Comparison of ENCODE assay signal across 8 cellular contexts in the genomic region with DNA sequence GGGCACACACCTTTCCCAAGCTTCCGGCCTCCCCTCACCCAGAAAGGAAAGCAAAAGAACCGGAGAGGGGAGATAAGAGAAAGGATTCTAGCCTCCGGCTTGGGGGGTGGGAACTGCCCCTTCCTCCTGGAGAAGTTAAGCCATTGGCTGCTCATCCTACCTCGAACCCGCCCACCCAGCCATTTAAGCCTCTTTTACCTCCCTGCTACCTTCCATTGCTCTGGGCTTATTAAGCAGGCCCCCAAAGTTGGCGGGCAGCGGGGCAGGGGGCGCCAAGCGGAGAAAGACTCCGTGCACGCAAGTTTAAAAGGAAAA. TPM values are rescaled to one million over a fixed set of nuclear protein-coding genes. Genes with fewer than 3 reads are reported as not detected.
DNase-seq lines count a peak whose midpoint lies in the region; ATAC-seq and TF ChIP-seq lines count a peak whose summit lies in the region.

No MANE protein-coding gene starts in this region.

- peak overlapping the region; percentile 97 for H2BK5ac ChIP-seq in mesenchymal stem cell (ENCODE audit: low read depth, low read length, poor library complexity, severe bottlenecking)

- peak overlapping the region; percentile 57 to 84 for H3K14ac ChIP-seq in mesenchymal stem cell (ENCODE audit: low read length in 2 of 2)

- H3K36me3 ChIP-seq in mesenchymal stem cell (ENCODE audit: control insufficient read depth in 1 of 2, insufficient read depth in 2 of 2, low read depth in 1 of 2, low read length in 2 of 2) = no peaks in the 10 kb centered on the region

- peak overlapping the region; percentile 90 for H3K9ac ChIP-seq in mesenchymal stem cell (ENCODE audit: low read length)

- H3K4me3 Mint-ChIP-seq in activated CD4-positive, alpha-beta T cell treated with anti-CD3 and anti-CD28 coated beads, Interleukin-2, amount 10 ng/mL, durations not matched to agents 7 days and 5 days = peak overlapping the region; percentile 95
- H3K4me3 Mint-ChIP-seq in endothelial cell (ENCODE audit: unreplicated experiment) = peak overlapping the region; percentile 98
- H3K4me3 Mint-ChIP-seq in stimulated activated effector memory CD8-positive, alpha-beta T cell treated with anti-CD3 and anti-CD28 coated beads, Interleukin-12 subunit alpha, Interleukin-12 subunit beta, amount 100 ng/mL, for 72 hours = peak overlapping the region; percentile 84

- H2BK15ac ChIP-seq in mesenchymal stem cell (ENCODE audit: low read depth, poor library complexity, severe bottlenecking) = peak overlapping the region; percentile 98

- H3K27me3 Mint-ChIP-seq in activated CD4-positive, alpha-beta T cell treated with anti-CD3 and anti-CD28 coated beads, Interleukin-2, amount 10 ng/mL, durations not matched to agents 7 days and 5 days = peaks cover 53% of the 10 kb centered on the region
- H3K27me3 Mint-ChIP-seq in endothelial cell (ENCODE audit: unreplicated experiment) = peaks cover 14% of the 10 kb centered on the region

- no peak overlapping the region for H3K23ac ChIP-seq in mesenchymal stem cell (ENCODE audit: low read length in 2 of 2)

- H3K9me3 Mint-ChIP-seq in activated CD4-positive, alpha-beta T cell treated with anti-CD3 and anti-CD28 coated beads, Interleukin-2, amount 10 ng/mL, durations not matched to agents 7 days and 5 days = no peaks in the 10 kb centered on the region
- peaks cover 4% of the 10 kb centered on the region for H3K9me3 Mint-ChIP-seq in endothelial cell (ENCODE audit: unreplicated experiment)
- no peaks in the 10 kb centered on the region for H3K9me3 Mint-ChIP-seq in stimulated activated effector memory CD8-positive, alpha-beta T cell treated with anti-CD3 and anti-CD28 coated beads, Interleukin-12 subunit alpha, Interleukin-12 subunit beta, amount 100 ng/mL, for 72 hours

- H4K91ac ChIP-seq in mesenchymal stem cell (ENCODE audit: low read length) = peak overlapping the region; percentile 52

- no peaks in the 10 kb centered on the region for H3K36me3 Mint-ChIP-seq in activated CD4-positive, alpha-beta T cell treated with anti-CD3 and anti-CD28 coated beads, Interleukin-2, amount 10 ng/mL, durations not matched to agents 7 days and 5 days (ENCODE audit: low read depth)
- H3K36me3 Mint-ChIP-seq in endothelial cell (ENCODE audit: low read depth, unreplicated experiment) = peaks cover 4% of the 10 kb centered on the region
- peaks cover 7% of the 10 kb centered on the region for H3K36me3 Mint-ChIP-seq in stimulated activated effector memory CD8-positive, alpha-beta T cell treated with anti-CD3 and anti-CD28 coated beads, Interleukin-12 subunit alpha, Interleukin-12 subunit beta, amount 100 ng/mL, for 72 hours

- no peak for TF ChIP-seq CTCF in HL-60 (IDR thresholded peaks at IDR 0.05; ENCODE audit: insufficient read depth, low read length)
- TF ChIP-seq CTCF in endothelial cell (IDR thresholded peaks at IDR 0.05; ENCODE audit: unreplicated experiment) = no peak

- 0% methylated on average over 3 of the region's 11 CpGs for WGBS in mesenchymal stem cell

- H2BK12ac ChIP-seq in mesenchymal stem cell (ENCODE audit: low read length in 2 of 2) = peak overlapping the region in 1 of 2 experiments; percentile 58

- ATAC-seq in stimulated activated effector memory CD8-positive, alpha-beta T cell treated with anti-CD3 and anti-CD28 coated beads, Interleukin-12 subunit alpha, Interleukin-12 subunit beta, amount 100 ng/mL, for 72 hours = peak; percentile 31
- no peak for ATAC-seq in GM19328 (IDR thresholded peaks at IDR 0.05; ENCODE audit: unreplicated experiment)

- H2BK120ac ChIP-seq in mesenchymal stem cell (ENCODE audit: low read depth, low read length) = peak overlapping the region; percentile 99

- CTCF ChIA-PET in activated CD4-positive, alpha-beta T cell treated with anti-CD3 and anti-CD28 coated beads, Interleukin-2, amount 10 ng/mL, durations not matched to agents 7 days and 5 days (lab: Charles Lee) = interaction anchor here (1.5 to 1.9 kb wide), 3 partner anchors 9 to 82 kb away, joined by 3 to 5 read pairs (median 4); no protein-coding TSS in a partner anchor

- H2AFZ ChIP-seq in mesenchymal stem cell (ENCODE audit: low read depth, low read length) = no peak overlapping the region

- POLR2A ChIA-PET in activated CD4-positive, alpha-beta T cell treated with anti-CD3 and anti-CD28 coated beads, Interleukin-2, amount 10 ng/mL, durations not matched to agents 7 days and 5 days (lab: Charles Lee) = no interaction called here

- H4K8ac ChIP-seq in mesenchymal stem cell (ENCODE audit: low read length) = peak overlapping the region; percentile 95

- H3K27me3 ChIP-seq in HL-60 (ENCODE audit: insufficient read depth, poor library complexity, severe bottlenecking) (no peaks in the 10 kb centered on the region), mesenchymal stem cell (ENCODE audit: control insufficient read depth in 1 of 2, insufficient read depth in 1 of 2, low read length in 2 of 2) (no peaks in the 10 kb centered on the region)

- H3K27ac ChIP-seq in HL-60 (replicated peaks) = peak overlapping the region; percentile 96
- peak overlapping the region; percentile 91 for H3K27ac ChIP-seq in mesenchymal stem cell (ENCODE audit: low read length, poor library complexity, severe bottlenecking)

- peaks cover 6% of the 10 kb centered on the region for H3K4me1 ChIP-seq in mesenchymal stem cell (ENCODE audit: control insufficient read depth, insufficient read depth, low read depth, low read length)

- no peak overlapping the region for H2AK5ac ChIP-seq in mesenchymal stem cell (ENCODE audit: low read length, severe bottlenecking)

- peak overlapping the region; percentile 73 to 98 for H3K4ac ChIP-seq in mesenchymal stem cell (ENCODE audit: low read depth in 1 of 2, low read length in 2 of 2)

- H3K4me1 Mint-ChIP-seq in activated CD4-positive, alpha-beta T cell treated with anti-CD3 and anti-CD28 coated beads, Interleukin-2, amount 10 ng/mL, durations not matched to agents 7 days and 5 days = peaks cover 58% of the 10 kb centered on the region
- H3K4me1 Mint-ChIP-seq in endothelial cell (ENCODE audit: unreplicated experiment) = peaks cover 31% of the 10 kb centered on the region
- H3K4me1 Mint-ChIP-seq in stimulated activated effector memory CD8-positive, alpha-beta T cell treated with anti-CD3 and anti-CD28 coated beads, Interleukin-12 subunit alpha, Interleukin-12 subunit beta, amount 100 ng/mL, for 72 hours = peaks cover 39% of the 10 kb centered on the region

- peak overlapping the region; percentile 97 for H3K4me2 ChIP-seq in mesenchymal stem cell (ENCODE audit: low read length, poor library complexity, severe bottlenecking)

- DNase-seq in AML-193 (lab: John Stamatoyannopoulos, UW) (peak; percentile 83 to 86), HL-60 (ENCODE audit: low read depth in 1 of 2, low spot score in 1 of 2) (peak; percentile 52 to 92), NCI-H526 treated with DMSO at 0.1 percent for 48 hours (lab: John Stamatoyannopoulos, UW) (peak; percentile 92), endothelial cell (ENCODE audit: low spot score) (no peak), mesenchymal stem cell (peak; percentile 93)
- peak; percentile 75 for DNase-seq in activated CD4-positive, alpha-beta T cell treated with anti-CD3 and anti-CD28 coated beads, Interleukin-2, amount 10 ng/mL, durations not matched to agents 7 days and 5 days
- no peak for DNase-seq in stimulated activated effector memory CD8-positive, alpha-beta T cell treated with anti-CD3 and anti-CD28 coated beads, Interleukin-12 subunit alpha, Interleukin-12 subunit beta, amount 100 ng/mL, for 72 hours (ENCODE audit: low spot score in 2 of 2)

- peak overlapping the region; percentile 82 to 96 for H3K18ac ChIP-seq in mesenchymal stem cell (ENCODE audit: low read depth in 1 of 2, low read length in 2 of 2)

- no peaks in the 10 kb centered on the region for H3K9me3 ChIP-seq in mesenchymal stem cell (ENCODE audit: control insufficient read depth, low read length)

- H3K4me3 ChIP-seq in HL-60 (replicated peaks; ENCODE audit: insufficient read depth, low read length) (peak overlapping the region; percentile 61), mesenchymal stem cell (ENCODE audit: insufficient read depth in 1 of 2, low read depth in 1 of 2, low read length in 2 of 2) (peak overlapping the region; percentile 86 to 89)

- peak overlapping the region; percentile 88 for H3K27ac Mint-ChIP-seq in activated CD4-positive, alpha-beta T cell treated with anti-CD3 and anti-CD28 coated beads, Interleukin-2, amount 10 ng/mL, durations not matched to agents 7 days and 5 days
- H3K27ac Mint-ChIP-seq in endothelial cell (ENCODE audit: unreplicated experiment) = peak overlapping the region; percentile 84
- H3K27ac Mint-ChIP-seq in stimulated activated effector memory CD8-positive, alpha-beta T cell treated with anti-CD3 and anti-CD28 coated beads, Interleukin-12 subunit alpha, Interleukin-12 subunit beta, amount 100 ng/mL, for 72 hours = no peak overlapping the region

- H3K79me1 ChIP-seq in mesenchymal stem cell (replicated peaks; ENCODE audit: low read length, poor library complexity, severe bottlenecking) = peaks cover 4% of the 10 kb centered on the region

RNA-seq across cellular contexts. Expression of a gene that starts 2.3 kb away (rescaled TPM):
- 1 to 10 TPM; 2.0 to 2.2 TPM for total RNA-seq in activated CD4-positive, alpha-beta T cell treated with anti-CD3 and anti-CD28 coated beads, Interleukin-2, amount 10 ng/mL, durations not matched to agents 7 days and 5 days
- 31.0 TPM for total RNA-seq in endothelial cell (ENCODE audit: unreplicated experiment)
- polyA plus RNA-seq in mesenchymal stem cell (2013, experiment 1 of 2) = 2.5 TPM
- polyA plus RNA-seq in mesenchymal stem cell (2013, experiment 2 of 2) = 2.4 TPM

Comparison
In these comparisons a context has a peak if more than half of its experiments do, and no peak if none do; other contexts are left out.
1. DNase-seq: peak in AML-193 (2 of 2), HL-60 (2 of 2), NCI-H526 treated with DMSO at 0.1 percent for 48 hours (single experiment), activated CD4-positive, alpha-beta T cell treated with anti-CD3 and anti-CD28 coated beads, Interleukin-2, amount 10 ng/mL, durations not matched to agents 7 days and 5 days (single experiment) and mesenchymal stem cell (single experiment); none in endothelial cell (single experiment) and stimulated activated effector memory CD8-positive, alpha-beta T cell treated with anti-CD3 and anti-CD28 coated beads, Interleukin-12 subunit alpha, Interleukin-12 subunit beta, amount 100 ng/mL, for 72 hours (0 of 2).
2. Peak in every context shown above with its lines, with median percentiles within 50 percentile points of each other: H3K4me3 Mint-ChIP-seq.